In the genomic region with DNA sequence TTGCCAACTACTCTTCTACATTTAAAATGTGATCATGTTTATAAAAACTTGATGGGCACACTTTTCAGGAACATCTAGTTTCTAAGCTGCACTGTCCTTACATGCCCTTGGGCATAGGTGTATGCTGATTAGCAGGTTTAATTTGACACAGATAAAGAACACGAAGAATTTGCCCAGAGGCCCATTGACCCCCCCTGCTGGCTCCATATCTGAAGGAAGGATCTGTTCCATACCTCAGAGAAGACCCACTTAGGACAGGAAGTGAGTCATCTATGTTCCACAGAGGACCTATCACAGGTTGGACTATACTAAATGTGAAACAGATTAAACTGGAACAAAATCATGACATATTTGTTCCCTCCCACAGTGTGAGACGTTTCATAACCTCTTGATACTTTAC, we compare ENCODE assay signal across 8 cellular contexts.
A peak's percentile ranks its signal among the peaks of the same experiment; 100 is the strongest.
DNase-seq lines count a peak whose midpoint lies in the region; ATAC-seq and TF ChIP-seq lines count a peak whose summit lies in the region.

No MANE protein-coding gene starts in this region.

- TF ChIP-seq CTCF in PC-9 (conservative IDR thresholded peaks at IDR 0.05) (no peak), right lobe of liver (IDR thresholded peaks at IDR 0.05) (peak in 1 of 4 donors; percentile 5), osteocyte (IDR thresholded peaks at IDR 0.05) (no peak)

- H3K4me1 Mint-ChIP-seq in osteocyte (ENCODE audit: unreplicated experiment) = peaks cover 12% of the 10 kb centered on the region

- H3K4me2 ChIP-seq in PC-9 = peak overlapping the region; percentile 46

- H3K27me3 ChIP-seq in PC-9 (ENCODE audit: insufficient read depth, low read depth) (no peaks in the 10 kb centered on the region), right lobe of liver (no peaks in the 10 kb centered on the region)

- H4K20me1 ChIP-seq in PC-9 (ENCODE audit: insufficient read depth) = no peaks in the 10 kb centered on the region

- H3K4me3 Mint-ChIP-seq in osteocyte (ENCODE audit: unreplicated experiment) = no peak overlapping the region

- H2AFZ ChIP-seq in PC-9 = no peak overlapping the region

- TF ChIP-seq POLR2A in right lobe of liver (IDR thresholded peaks at IDR 0.05) = no peak

- POLR2A ChIA-PET in PC-9 (lab: Charles Lee; ENCODE audit: unreplicated experiment) = interaction anchor here (0.6 to 1.4 kb wide), 2 partner anchors 315 to 889 kb away, joined by 4 to 7 read pairs; a partner anchor contains a TSS

- H3K36me3 ChIP-seq in PC-9 (ENCODE audit: low read depth) = no peaks in the 10 kb centered on the region
- no peaks in the 10 kb centered on the region for H3K36me3 ChIP-seq in right lobe of liver

- H3K4me1 ChIP-seq in PC-9 (replicated peaks; ENCODE audit: insufficient read depth) = peaks cover 36% of the 10 kb centered on the region
- peaks cover 0 to 11% (median 5%) of the 10 kb centered on the region in 4 donors for H3K4me1 ChIP-seq in right lobe of liver

- H3K79me2 ChIP-seq in PC-9 (ENCODE audit: low read depth) = no peaks in the 10 kb centered on the region

- H3K27ac Mint-ChIP-seq in osteocyte (ENCODE audit: unreplicated experiment) = no peak overlapping the region

- H3K9me3 Mint-ChIP-seq in osteocyte (ENCODE audit: unreplicated experiment) = no peaks in the 10 kb centered on the region

- DNase-seq in H4 (ENCODE audit: low spot score) = peak; percentile 77
- DNase-seq in PC-9 = peak; percentile 92 to 99
- DNase-seq in activated effector memory CD4-positive, alpha-beta T cell treated with Interleukin-2 at 50 U/mL for 16 hours = peak; percentile 22
- no peak for DNase-seq in right lobe of liver
- DNase-seq in osteocyte (ENCODE audit: extremely low spot score, unreplicated experiment) = no peak
- no peak for DNase-seq in globus pallidus (ENCODE audit: low spot score)

- CTCF ChIA-PET in PC-9 (lab: Charles Lee) = no interaction called here

- no peaks in the 10 kb centered on the region for H3K9me2 ChIP-seq in PC-9 (ENCODE audit: insufficient read depth)

- peak; percentile 41 to 77 (median 63) for ATAC-seq in right lobe of liver
- no peak for ATAC-seq in GM18858 (IDR thresholded peaks at IDR 0.05; ENCODE audit: unreplicated experiment)
- no peak for ATAC-seq in GM18498 (IDR thresholded peaks at IDR 0.05; ENCODE audit: unreplicated experiment)

- no peaks in the 10 kb centered on the region for H3K36me3 Mint-ChIP-seq in osteocyte (ENCODE audit: unreplicated experiment)

- H3K4me3 ChIP-seq in PC-9 = no peak overlapping the region
- no peak overlapping the region for H3K4me3 ChIP-seq in right lobe of liver

- peaks cover 27% of the 10 kb centered on the region for H3F3A ChIP-seq in PC-9 (ENCODE audit: insufficient read depth, low read depth)

- H3K27ac ChIP-seq in PC-9 = peak overlapping the region; percentile 46
- no peak overlapping the region for H3K27ac ChIP-seq in right lobe of liver

- BruUV-seq in PC-9 (replicated peaks; lab: Mats Ljungman, UMichigan) = no TSS peak

- H3K27me3 Mint-ChIP-seq in osteocyte (ENCODE audit: unreplicated experiment) = no peaks in the 10 kb centered on the region

- H3K9me3 ChIP-seq in PC-9 (ENCODE audit: insufficient read depth, low read depth) (no peaks in the 10 kb centered on the region), right lobe of liver (no peaks in the 10 kb centered on the region)

- 27% methylated on average over 2 of the region's 2 CpGs for WGBS in right lobe of liver (ENCODE audit: insufficient coverage, low coverage, low lambda C conversion rate, missing lambda C conversion rate)

- intact Hi-C loops in PC-9 (cut with micrococcal nuclease; ENCODE audit: unreplicated experiment) = loop anchor here (1.0 to 10.0 kb wide), 11 partner anchors 23 to 893 kb away; a partner anchor contains a TSS
- intact Hi-C loops in right lobe of liver (cut with DNase I) = no loop called here

Comparison
In these comparisons a context has a peak if more than half of its experiments do, and no peak if none do; other contexts are left out.
1. DNase-seq: peak in H4 (single experiment), PC-9 (2 of 2) and activated effector memory CD4-positive, alpha-beta T cell treated with Interleukin-2 at 50 U/mL for 16 hours (single experiment); none in right lobe of liver (0 of 3), osteocyte (single experiment) and globus pallidus (single experiment).
2. ATAC-seq: peak in right lobe of liver (4 of 4); none in GM18858 (single experiment) and GM18498 (single experiment).